ENCODE assay signal across 8 cellular contexts in genomic region chr10:47646686-47647280, GRCh38.
A peak's percentile ranks its signal among the peaks of the same experiment; 100 is the strongest.
DNase-seq lines count a peak whose midpoint lies in the region; ATAC-seq and TF ChIP-seq lines count a peak whose summit lies in the region.
"Not testable (repeated sequence)": the region's sequence is repeated elsewhere in the genome, so short reads cannot be mapped to it uniquely, and the experiment has no call there.

No MANE protein-coding gene starts in this region.

- ATAC-seq in right lobe of liver, result peak; percentile 78 to 94 (median 84)

- not testable (repeated sequence) for BruUV-seq in A673 (replicated peaks; lab: Mats Ljungman, UMichigan)

- intact Hi-C loops in A673 (cut with micrococcal nuclease; ENCODE audit: unreplicated experiment); right lobe of liver (cut with DNase I): not testable (repeated sequence)

- not testable (repeated sequence) for H3K4me2 ChIP-seq in Loucy (ENCODE audit: low read depth, low read length, poor library complexity, severe bottlenecking)

- WGBS in right lobe of liver (ENCODE audit: insufficient coverage, low coverage, low lambda C conversion rate, missing lambda C conversion rate), result 3% methylated on average over 2 of the region's 2 CpGs

- not testable (repeated sequence) for H3K4me3 ChIP-seq in A673 (ENCODE audit: low read depth, low read length, poor library complexity, severe bottlenecking); Loucy (ENCODE audit: low read length, poor library complexity, severe bottlenecking); brain microvascular endothelial cell (ENCODE audit: low read depth, low read length); fibroblast of pulmonary artery (replicated peaks; ENCODE audit: low read depth, low read length); right lobe of liver; retinal pigment epithelial cell (ENCODE audit: low read length)

- H3K36me3 ChIP-seq in A673 (ENCODE audit: insufficient read depth, low read length, poor library complexity, severe bottlenecking); Loucy (ENCODE audit: insufficient read depth, low read length); brain microvascular endothelial cell (replicated peaks); right lobe of liver: not testable (repeated sequence)

- not testable (repeated sequence) for TF ChIP-seq POLR2A in right lobe of liver (IDR thresholded peaks at IDR 0.05)

- POLR2A ChIA-PET in A673 (lab: Charles Lee; ENCODE audit: low non-redundant PET), result not testable (repeated sequence)

- not testable (repeated sequence) for H3K79me2 ChIP-seq in Loucy (ENCODE audit: insufficient read depth, low read length)

- in situ Hi-C loops in brain microvascular endothelial cell (cut with HindIII; ENCODE audit: low pct_ligation_motif_present, low sequenced_read_pairs), result not testable (repeated sequence)

- CTCF ChIA-PET in A673 (lab: Charles Lee), result not testable (repeated sequence)

- not testable (repeated sequence) for H3K27ac ChIP-seq in A673 (ENCODE audit: low read depth, low read length, poor library complexity, severe bottlenecking); brain microvascular endothelial cell; right lobe of liver

- H3K9me2 ChIP-seq in Loucy (replicated peaks; ENCODE audit: low read depth, low read length), result not testable (repeated sequence)

- not testable (repeated sequence) for H3F3A ChIP-seq in Loucy (ENCODE audit: low read depth)

- H3K4me1 ChIP-seq in A673 (ENCODE audit: insufficient read depth, low read length, poor library complexity, severe bottlenecking); Loucy (ENCODE audit: insufficient read depth, low read length, poor library complexity, severe bottlenecking); right lobe of liver: not testable (repeated sequence)

- not testable (repeated sequence) for H4K20me1 ChIP-seq in Loucy (ENCODE audit: insufficient read depth, low read length, poor library complexity, severe bottlenecking)

- TF ChIP-seq CTCF in A673 (conservative IDR thresholded peaks at IDR 0.05; ENCODE audit: low read depth, low read length) (peak; percentile 46), Loucy (conservative IDR thresholded peaks at IDR 0.05; ENCODE audit: low read length) (peak; percentile 44), fibroblast of pulmonary artery (IDR thresholded peaks at IDR 0.05; ENCODE audit: low read length, missing control alignments) (peak; percentile 19), right lobe of liver (IDR thresholded peaks at IDR 0.05) (peak in 3 of 4 donors; percentile 52 to 58 (median 52)), retinal pigment epithelial cell (conservative IDR thresholded peaks at IDR 0.05; ENCODE audit: low read depth, low read length) (peak; percentile 38)
- TF ChIP-seq CTCF in brain microvascular endothelial cell (IDR thresholded peaks at IDR 0.05; ENCODE audit: low read depth, low read length, missing control alignments), result not testable (repeated sequence)

- DNase-seq in A673 (ENCODE audit: low spot score) (peak; percentile 55), GM04503 (ENCODE audit: low read depth) (peak; percentile 3), brain microvascular endothelial cell (peak; percentile 49)
- DNase-seq in activated CD4-positive, alpha-beta T cell treated with anti-CD3 and anti-CD28 coated beads, Interleukin-2, amount 50 U/mL, for 1 hour, result peak; percentile 2
- DNase-seq in fibroblast of pulmonary artery (ENCODE audit: low read depth); right lobe of liver; retinal pigment epithelial cell (ENCODE audit: low read depth): not testable (repeated sequence)

- not testable (repeated sequence) for H3K27me3 ChIP-seq in A673 (replicated peaks; ENCODE audit: insufficient read depth, low read depth, low read length, poor library complexity); Loucy (ENCODE audit: insufficient read depth, low read length, poor library complexity, severe bottlenecking); brain microvascular endothelial cell (replicated peaks); right lobe of liver

- not testable (repeated sequence) for H2AFZ ChIP-seq in Loucy (ENCODE audit: low read length)

- H3K9me3 ChIP-seq in A673 (ENCODE audit: low read depth, low read length, poor library complexity, severe bottlenecking); Loucy (ENCODE audit: insufficient read depth, low read depth, low read length); right lobe of liver: not testable (repeated sequence)

- not testable (repeated sequence) for H3K9ac ChIP-seq in Loucy (ENCODE audit: low read depth, low read length, poor library complexity, severe bottlenecking)
